9 cellular contexts compared by ENCODE assay signal in genomic region chr12:124411291-124411878, GRCh38.
A peak's percentile ranks its signal among the peaks of the same experiment; 100 is the strongest.
DNase-seq lines count a peak whose midpoint lies in the region; ATAC-seq and TF ChIP-seq lines count a peak whose summit lies in the region.
"Had no signal": no experiment of that assay in that cellular context is flagged by ENCODE, and none has a peak within 500 bp of the region (broad histone marks: within the 10 kb centered on the region; RNA-seq: fewer than 3 reads in every experiment).

No MANE protein-coding gene starts in this region.

- H3K36me3 ChIP-seq in BJ (ENCODE audit: control insufficient read depth, insufficient read depth, low read length) (peaks cover 22% of the 10 kb centered on the region), RWPE2 (ENCODE audit: low read depth) (peaks cover 25% of the 10 kb centered on the region), prostate gland (no peaks in the 10 kb centered on the region)

- H3K9me3 ChIP-seq in RWPE2 (ENCODE audit: severe bottlenecking) (no peaks in the 10 kb centered on the region), prostate gland (no peaks in the 10 kb centered on the region)

- POLR2A ChIA-PET in BJ (lab: Charles Lee) = interaction anchor here (0.5 kb wide), 1 partner anchor 23 kb away, joined by 5 read pairs; no protein-coding TSS in a partner anchor

- TF ChIP-seq POLR2A in prostate gland (IDR thresholded peaks at IDR 0.05) = no peak

- peak; percentile 98 for ATAC-seq in RWPE2 (ENCODE audit: low read depth)
- ATAC-seq in HG03135 (IDR thresholded peaks at IDR 0.05; ENCODE audit: unreplicated experiment) = no peak

- WGBS in prostate gland = 62% methylated on average over 18 of the region's 25 CpGs

- no peak for TF ChIP-seq CTCF in BJ (IDR thresholded peaks at IDR 0.05; ENCODE audit: insufficient read depth, low read depth, low read length)
- TF ChIP-seq CTCF in RWPE2 (IDR thresholded peaks at IDR 0.05; ENCODE audit: poor library complexity, severe bottlenecking) = no peak
- TF ChIP-seq CTCF in prostate gland (IDR thresholded peaks at IDR 0.05) = no peak

- CTCF ChIA-PET in BJ (lab: Yijun Ruan, JAX) = interaction anchor here (0.7 to 4.5 kb wide), 2 partner anchors 10 to 11 kb away, joined by 3 to 27 read pairs; no protein-coding TSS in a partner anchor

- H3K4me3 ChIP-seq in BJ (ENCODE audit: low read depth, low read length) (no peak overlapping the region), RWPE2 (ENCODE audit: severe bottlenecking) (no peak overlapping the region), prostate gland (no peak overlapping the region)

- H3K27ac ChIP-seq in RWPE2 (ENCODE audit: poor library complexity, severe bottlenecking) (peak overlapping the region; percentile 83), prostate gland (peak overlapping the region; percentile 65 to 71)

- intact Hi-C loops in prostate gland (cut with DNase I) = loop anchor here (1.0 kb wide), 1 partner anchor 11 kb away; no protein-coding TSS in a partner anchor

- H3K27me3 ChIP-seq in BJ (ENCODE audit: control insufficient read depth, insufficient read depth, low read length) (no peaks in the 10 kb centered on the region), RWPE2 (ENCODE audit: insufficient read depth, poor library complexity, severe bottlenecking) (no peaks in the 10 kb centered on the region), prostate gland (replicated peaks; ENCODE audit: insufficient read depth) (no peaks in the 10 kb centered on the region)

- DNase-seq in BJ (ENCODE audit: low read depth) (peak; percentile 80), RWPE2 (ENCODE audit: low spot score) (peak; percentile 94), fibroblast of peridontal ligament (ENCODE audit: extremely low read depth) (peak; percentile 85), prostate gland (ENCODE audit: low spot score) (no peak), COR-L47 (lab: John Stamatoyannopoulos, UW) (no peak), SK-N-DZ (ENCODE audit: low spot score) (no peak), NOMO-1 (lab: John Stamatoyannopoulos, UW; ENCODE audit: unreplicated experiment in 2 of 2) (no peak)
- DNase-seq: SIG-M5 had no signal

- H3K4me1 ChIP-seq in RWPE2 (ENCODE audit: insufficient read depth, poor library complexity, severe bottlenecking) (peaks cover 15% of the 10 kb centered on the region), prostate gland (replicated peaks) (peaks cover 19% of the 10 kb centered on the region)

Comparison
In these comparisons a context has a peak if more than half of its experiments do, and no peak if none do; other contexts are left out.
1. DNase-seq: peak in BJ (single experiment), RWPE2 (single experiment) and fibroblast of peridontal ligament (single experiment); none in prostate gland (single experiment), COR-L47 (single experiment), SK-N-DZ (single experiment) and NOMO-1 (0 of 2).